Comparison of ENCODE assay signal across 1 cellular context in the genomic region with DNA sequence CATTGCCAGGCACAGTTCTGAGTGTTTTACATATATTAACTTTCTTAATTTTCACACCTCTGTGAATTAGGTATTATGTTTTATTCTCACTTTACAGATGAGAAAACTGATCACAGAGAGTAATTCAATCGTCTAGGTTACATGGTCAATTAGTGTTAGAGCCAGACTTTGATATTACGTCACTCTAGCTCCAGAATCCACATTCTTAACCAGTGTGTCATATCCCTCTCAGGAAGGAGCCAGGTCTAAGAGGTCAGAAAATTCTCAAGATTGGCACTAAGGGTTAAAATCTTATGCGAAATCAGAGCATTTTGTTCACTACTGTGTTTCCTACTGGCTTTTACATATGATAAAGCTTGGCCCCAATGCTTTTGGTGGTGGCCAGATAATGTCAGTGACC.
A peak's percentile ranks its signal among the peaks of the same experiment; 100 is the strongest.
TF ChIP-seq lines count a peak whose summit lies in the region.

No MANE protein-coding gene starts in this region.

TF ChIP-seq in IMR-90, 13 proteins besides CTCF, POLR2A, EP300 and RAD21:
- TF ChIP-seq FOS (IDR thresholded peaks at IDR 0.05; ENCODE audit: low read depth, low read length): no peak
- 0 out of 2 replicates have a peak, but pooled peaks have one; percentile 12 for TF ChIP-seq CEBPB (IDR thresholded peaks at IDR 0.05; ENCODE audit: low read depth, low read length)
- TF ChIP-seq CHD1 (IDR thresholded peaks at IDR 0.05; ENCODE audit: low read depth, low read length): no peak
